ENCODE assay signal across 27 cellular contexts in the genomic region with DNA sequence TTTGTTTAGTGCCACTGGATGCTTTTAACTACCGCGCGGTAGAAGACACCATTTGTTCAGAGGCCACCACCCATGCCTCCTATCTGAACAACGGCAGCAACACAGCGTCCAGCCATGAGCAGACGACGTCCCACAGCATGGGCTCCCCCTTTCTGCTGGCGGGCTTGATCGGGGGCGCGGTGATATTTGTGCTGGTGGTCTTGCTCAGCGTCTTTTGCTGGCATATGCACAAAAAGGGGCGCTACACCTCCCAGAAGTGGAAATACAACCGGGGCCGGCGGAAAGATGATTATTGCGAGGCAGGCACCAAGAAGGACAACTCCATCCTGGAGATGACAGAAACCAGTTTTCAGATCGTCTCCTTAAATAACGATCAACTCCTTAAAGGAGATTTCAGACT.
"Had no signal": no experiment of that assay in that cellular context is flagged by ENCODE, and none has a peak within 500 bp of the region (broad histone marks: within the 10 kb centered on the region; RNA-seq: fewer than 3 reads in every experiment).

No MANE protein-coding gene starts in this region.

- H3K4me3 Mint-ChIP-seq: dendritic cell treated with granulocyte-macrophage colony-stimulating factor and Interleukin-4, amounts not matched to agents 40 ng/mL and 50 ng/mL, for 4 days; effector memory CD8-positive, alpha-beta T cell; endodermal cell; immature natural killer cell; mesothelial cell of epicardium; naive B cell; naive thymus-derived CD8-positive, alpha-beta T cell had no signal

- H3K36me3 Mint-ChIP-seq: immature natural killer cell; naive B cell; naive thymus-derived CD8-positive, alpha-beta T cell had no signal

- FAIRE-seq: endometrium had no signal

- DNase-seq: colonic mucosa; cortex of kidney; effector CD8-positive, alpha-beta T cell; effector memory CD8-positive, alpha-beta T cell; endodermal cell; erythroblast; esophagus squamous epithelium; foreskin fibroblast; foreskin melanocyte; gastrocnemius medialis; heart left ventricle; hypothalamus; immature natural killer cell; islet precursor cell; left cardiac atrium; left lung; left ventricle myocardium superior; lower lobe of right lung; mesenchymal stem cell; mucosa of descending colon; naive B cell; naive thymus-derived CD8-positive, alpha-beta T cell had no signal

- H3K9me3 Mint-ChIP-seq: dendritic cell treated with granulocyte-macrophage colony-stimulating factor and Interleukin-4, amounts not matched to agents 40 ng/mL and 50 ng/mL, for 4 days; endodermal cell had no signal

- H3K36me3 ChIP-seq: colonic mucosa, left lung had no signal

- H3K27ac ChIP-seq: colonic mucosa, epithelial cell of prostate, esophagus squamous epithelium, heart left ventricle, hepatocyte, left lung, lower lobe of right lung had no signal

- H3K4me1 Mint-ChIP-seq: immature natural killer cell; mesothelial cell of epicardium; naive B cell; naive thymus-derived CD8-positive, alpha-beta T cell had no signal

- H3K27me3 Mint-ChIP-seq: effector memory CD8-positive, alpha-beta T cell; naive B cell had no signal

- H3K4me1 ChIP-seq: colonic mucosa, esophagus squamous epithelium, heart left ventricle, left lung, lower lobe of right lung had no signal

- H3K27me3 ChIP-seq: colonic mucosa, esophagus squamous epithelium, gastrocnemius medialis, heart left ventricle, hepatocyte, left lung had no signal

- H3K27ac Mint-ChIP-seq: dendritic cell treated with granulocyte-macrophage colony-stimulating factor and Interleukin-4, amounts not matched to agents 40 ng/mL and 50 ng/mL, for 4 days; effector memory CD8-positive, alpha-beta T cell; endodermal cell; immature natural killer cell; mesothelial cell of epicardium; naive B cell had no signal

- H3K4me3 ChIP-seq: colonic mucosa, esophagus squamous epithelium, gastrocnemius medialis, heart left ventricle, hepatocyte, left lung, lower lobe of right lung, mucosa of descending colon had no signal

- H3K9me3 ChIP-seq: colonic mucosa, esophagus squamous epithelium, gastrocnemius medialis, heart left ventricle, left lung, lower lobe of right lung had no signal
